ENCODE assay signal across 15 cellular contexts in genomic region chr4:6337331-6337935, GRCh38.
DNase-seq lines count a peak whose midpoint lies in the region; ATAC-seq and TF ChIP-seq lines count a peak whose summit lies in the region.
"Had no signal": no experiment of that assay in that cellular context is flagged by ENCODE, and none has a peak within 500 bp of the region (broad histone marks: within the 10 kb centered on the region; RNA-seq: fewer than 3 reads in every experiment).

No MANE protein-coding gene starts in this region.

- TF ChIP-seq RAD21 in HCT116 (IDR thresholded peaks at IDR 0.05; ENCODE audit: low read depth), result no peak

- no peaks in the 10 kb centered on the region for H3K36me3 ChIP-seq in HCT116 (ENCODE audit: control insufficient read depth in 1 of 2, insufficient read depth in 2 of 2, low read length in 2 of 2)
- no peaks in the 10 kb centered on the region for H3K36me3 ChIP-seq in gastroesophageal sphincter
- H3K36me3 ChIP-seq: vagina had no signal

- ATAC-seq in HCT116, result peak; percentile 72
- ATAC-seq in gastroesophageal sphincter, result no peak
- ATAC-seq in GM18909 (IDR thresholded peaks at IDR 0.05; ENCODE audit: poor library complexity, unreplicated experiment), result no peak
- ATAC-seq: psoas muscle had no signal

- H3K4me3 ChIP-seq in HCT116 (replicated peaks in 1 of 2; ENCODE audit: low read depth in 1 of 2, low read length in 2 of 2) (peak overlapping the region in 1 of 2 experiments; percentile 24; a peak in 1 of 4 replicates), gastroesophageal sphincter (no peak overlapping the region)
- H3K4me3 ChIP-seq: GM12878, psoas muscle, vagina had no signal

- intact Hi-C loops in HCT116 (cut with micrococcal nuclease) (loop anchor here (10.0 kb wide), 1 partner anchor 347 kb away; no protein-coding TSS in a partner anchor), posterior vena cava (cut with DNase I) (no loop called here)

- no peaks in the 10 kb centered on the region for H3K9me3 ChIP-seq in HCT116 (ENCODE audit: control insufficient read depth in 1 of 2, insufficient read depth in 1 of 2, low read depth in 1 of 2, low read length in 2 of 2)
- peaks cover 0 to 6% (median 0%) of the 10 kb centered on the region in 3 donors for H3K9me3 ChIP-seq in gastroesophageal sphincter
- H3K9me3 ChIP-seq: psoas muscle, vagina had no signal

- DNase-seq in T-helper 1 cell (no peak), HCT116 (ENCODE audit: low read depth, low spot score) (peak; percentile 54), chondrocyte (ENCODE audit: low spot score) (peak; percentile 78), posterior vena cava (ENCODE audit: low spot score) (peak; percentile 61), DMS 273 (lab: John Stamatoyannopoulos, UW; ENCODE audit: unreplicated experiment) (no peak)
- DNase-seq: activated CD4-positive, alpha-beta T cell treated with anti-CD3 and anti-CD28 coated beads for 48 hours; activated T-cell treated with anti-CD3 and anti-CD28 coated beads, Interleukin-2, amount 50 U/mL, for 72 hours; HCEC 1CT; psoas muscle; SIG-M5 had no signal

- H2AFZ ChIP-seq in HCT116 (ENCODE audit: low read depth, low read length, poor library complexity, severe bottlenecking), result no peak overlapping the region

- peaks cover 16% of the 10 kb centered on the region for H3K4me1 Mint-ChIP-seq in T-helper 1 cell treated with Interleukin-12 subunit alpha and Interleukin-12 subunit beta and Interleukin-4 antibody, amounts not matched to agents 30 μg/mL and 1 μg/mL, for 36 hours (ENCODE audit: low read depth)
- H3K4me1 Mint-ChIP-seq in chondrocyte (ENCODE audit: low read depth), result no peaks in the 10 kb centered on the region

- H3K4me3 Mint-ChIP-seq in T-helper 1 cell treated with Interleukin-12 subunit alpha and Interleukin-12 subunit beta and Interleukin-4 antibody, amounts not matched to agents 30 μg/mL and 1 μg/mL, for 36 hours, result peak overlapping the region; percentile 38
- no peak overlapping the region for H3K4me3 Mint-ChIP-seq in chondrocyte (ENCODE audit: unreplicated experiment)

- peak overlapping the region; percentile 9; the same call in 1 of the 2 replicates for H3K9ac ChIP-seq in HCT116 (ENCODE audit: low read length)

- no TSS peak for BruUV-seq in HCT116 (replicated peaks; lab: Mats Ljungman, UMichigan)

- no peaks in the 10 kb centered on the region for H3K79me2 ChIP-seq in HCT116 (ENCODE audit: insufficient read depth, low read length)

- no peak for TF ChIP-seq POLR2A in HCT116 (IDR thresholded peaks at IDR 0.05; ENCODE audit: borderline replicate concordance, extremely low read depth, insufficient read depth, insufficient read length)
- TF ChIP-seq POLR2A in gastroesophageal sphincter (IDR thresholded peaks at IDR 0.05), result no peak

- no peaks in the 10 kb centered on the region; the same call in 1 of the 2 replicates for H4K20me1 ChIP-seq in HCT116 (ENCODE audit: insufficient read depth)

- TF ChIP-seq CTCF in HCT116 (IDR thresholded peaks at IDR 0.05 in 2 of 3, conservative IDR thresholded peaks at IDR 0.05 in 1 of 3; ENCODE audit: borderline replicate concordance in 1 of 3, insufficient read depth in 1 of 3, low read depth in 2 of 3, low read length in 2 of 3) (no peak), chondrocyte (IDR thresholded peaks at IDR 0.05) (no peak), gastroesophageal sphincter (IDR thresholded peaks at IDR 0.05) (no peak)

- peaks cover 4% of the 10 kb centered on the region for H3K9me3 Mint-ChIP-seq in T-helper 1 cell treated with Interleukin-12 subunit alpha and Interleukin-12 subunit beta and Interleukin-4 antibody, amounts not matched to agents 30 μg/mL and 1 μg/mL, for 36 hours
- H3K9me3 Mint-ChIP-seq in chondrocyte (ENCODE audit: low read depth), result no peaks in the 10 kb centered on the region
- H3K9me3 Mint-ChIP-seq: activated T-cell treated with anti-CD3 and anti-CD28 coated beads, Interleukin-2, amount 50 U/mL, for 72 hours had no signal

- peaks cover 11 to 16% of the 10 kb centered on the region in 2 experiments for H3K4me1 ChIP-seq in HCT116 (ENCODE audit: control insufficient read depth in 1 of 2, insufficient read depth in 2 of 2, low read length in 2 of 2)
- peaks cover 0 to 3% (median 0%) of the 10 kb centered on the region in 3 donors for H3K4me1 ChIP-seq in gastroesophageal sphincter
- H3K4me1 ChIP-seq: psoas muscle, vagina had no signal

- POLR2A ChIA-PET in HCT116 (lab: Charles Lee), result no interaction called here

- H3K4me2 ChIP-seq in HCT116 (ENCODE audit: low read length), result peak overlapping the region; percentile 65

- no peaks in the 10 kb centered on the region for H3K9me2 ChIP-seq in HCT116 (ENCODE audit: insufficient read depth)

- no peaks in the 10 kb centered on the region for H3K36me3 Mint-ChIP-seq in T-helper 1 cell treated with Interleukin-12 subunit alpha and Interleukin-12 subunit beta and Interleukin-4 antibody, amounts not matched to agents 30 μg/mL and 1 μg/mL, for 36 hours (ENCODE audit: low read depth)
- H3K36me3 Mint-ChIP-seq in chondrocyte (ENCODE audit: low read depth), result no peaks in the 10 kb centered on the region

- H3K27ac ChIP-seq in HCT116 (ENCODE audit: low read depth, low read length) (no peak overlapping the region), gastroesophageal sphincter (no peak overlapping the region)
- H3K27ac ChIP-seq: psoas muscle, vagina had no signal

- no peak for TF ChIP-seq EP300 in gastroesophageal sphincter (IDR thresholded peaks at IDR 0.05)

- H3K27me3 ChIP-seq in HCT116 (ENCODE audit: insufficient read depth, low read length) (0 out of 2 replicates have a peak, but pooled peaks cover 3% of the 10 kb centered on the region), gastroesophageal sphincter (peaks cover 77% of the 10 kb centered on the region)
- H3K27me3 ChIP-seq: vagina had no signal

- 22 to 31% methylated on average over 10 to 15 of the region's 19 CpGs for WGBS in gastroesophageal sphincter (ENCODE audit: low coverage in 1 of 2), 2 donors

- CTCF ChIA-PET in HCT116 (lab: Charles Lee), result no interaction called here

- H3K27me3 Mint-ChIP-seq in T-helper 1 cell treated with Interleukin-12 subunit alpha and Interleukin-12 subunit beta and Interleukin-4 antibody, amounts not matched to agents 30 μg/mL and 1 μg/mL, for 36 hours (ENCODE audit: low read depth), result peaks cover 31% of the 10 kb centered on the region
- H3K27me3 Mint-ChIP-seq in chondrocyte (ENCODE audit: low read depth), result peaks cover 57% of the 10 kb centered on the region

- RAD21 ChIA-PET in HCT116 (lab: Charles Lee; ENCODE audit: low non-redundant PET in 1 of 2, low total read pairs in 2 of 2, uncharacterized antibody in 2 of 2, unreplicated experiment in 2 of 2), result no interaction called here

- no peak overlapping the region for H3K27ac Mint-ChIP-seq in T-helper 1 cell treated with Interleukin-12 subunit alpha and Interleukin-12 subunit beta and Interleukin-4 antibody, amounts not matched to agents 30 μg/mL and 1 μg/mL, for 36 hours
- H3K27ac Mint-ChIP-seq in chondrocyte (ENCODE audit: unreplicated experiment), result no peak overlapping the region
- H3K27ac Mint-ChIP-seq: activated T-cell treated with anti-CD3 and anti-CD28 coated beads, Interleukin-2, amount 50 U/mL, for 72 hours had no signal

TF ChIP-seq in HCT116, 20 proteins besides CTCF, POLR2A, EP300 and RAD21:
- TF ChIP-seq EZH2 (IDR thresholded peaks at IDR 0.05), result no peak
- TF ChIP-seq SRF (IDR thresholded peaks at IDR 0.05; ENCODE audit: low read depth), result no peak
- TF ChIP-seq TCF7L2 (IDR thresholded peaks at IDR 0.05; ENCODE audit: borderline replicate concordance, extremely low read depth, insufficient read depth, insufficient read length), result peak; percentile 98
- TF ChIP-seq POLR2AphosphoS5 (IDR thresholded peaks at IDR 0.05; ENCODE audit: low read depth, low read length), result peak; percentile 31; the same call in 1 of the 2 replicates
- TF ChIP-seq SP1 (IDR thresholded peaks at IDR 0.05; ENCODE audit: low read depth), result peak; percentile 63
- TF ChIP-seq MAX (IDR thresholded peaks at IDR 0.05), result peak; percentile 43; the same call in 1 of the 2 replicates
- TF ChIP-seq ZFX (IDR thresholded peaks at IDR 0.05), result no peak

Comparison
In these comparisons a context has a peak if more than half of its experiments do, and no peak if none do; other contexts are left out.
1. DNase-seq: peak in HCT116 (single experiment), chondrocyte (single experiment) and posterior vena cava (single experiment); none in T-helper 1 cell (0 of 5) and DMS 273 (single experiment).